9 cellular contexts compared by ENCODE assay signal in the genomic region with DNA sequence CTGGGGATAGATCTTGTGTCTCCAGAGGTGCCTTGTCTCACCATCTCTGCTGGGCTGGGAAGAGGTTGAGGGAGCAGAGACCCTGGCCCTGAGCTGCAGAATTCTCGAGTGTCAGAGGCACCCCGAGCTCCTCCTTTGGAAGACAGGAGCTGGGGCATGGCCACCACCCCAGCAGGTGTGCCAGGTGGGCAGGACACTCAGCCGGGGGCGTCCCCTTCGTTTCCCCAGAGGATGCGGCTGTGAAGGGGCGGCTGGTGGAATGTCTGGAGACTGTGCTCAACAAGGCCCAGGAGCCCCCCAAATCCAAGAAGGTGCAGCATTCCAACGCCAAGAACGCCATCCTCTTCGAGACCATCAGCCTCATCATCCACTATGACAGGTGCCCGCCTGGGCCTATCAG. TPM values are rescaled to one million over a fixed set of nuclear protein-coding genes. Genes with fewer than 3 reads are reported as not detected.
"Had no signal": no experiment of that assay in that cellular context is flagged by ENCODE, and none has a peak within 500 bp of the region (broad histone marks: within the 10 kb centered on the region; RNA-seq: fewer than 3 reads in every experiment).

No MANE protein-coding gene starts in this region.

- ATAC-seq: GM12878 had no signal

- H3K4me3 ChIP-seq: GM12878 had no signal

- FAIRE-seq: G401.6, GM12878, GM12891, GM12892, GM18507, GM19239 had no signal

- DNase-seq: GDM1, GF-D8 had no signal

RNA-seq across cellular contexts. Expression of gene TSKS, which starts 35.5 kb away (rescaled TPM):
- total RNA-seq: G401, GM12878 had no signal
- polyA plus RNA-seq: GM12878 had no signal
